Comparison of ENCODE assay signal across 19 cellular contexts in genomic region chr11:63832336-63832735, GRCh38.
"Had no signal": no experiment of that assay in that cellular context is flagged by ENCODE, and none has a peak within 500 bp of the region (broad histone marks: within the 10 kb centered on the region; RNA-seq: fewer than 3 reads in every experiment).

No MANE protein-coding gene starts in this region.

- H3K4me3 ChIP-seq: gastrocnemius medialis, heart left ventricle, lower lobe of right lung, stomach, testis, upper lobe of left lung had no signal

- H3K27me3 Mint-ChIP-seq: activated CD4-positive, alpha-beta memory T cell treated with anti-CD3 and anti-CD28 coated beads for 36 hours; activated CD4-positive, alpha-beta T cell treated with anti-CD3 and anti-CD28 coated beads for 36 hours; activated CD8-positive, alpha-beta memory T cell treated with anti-CD3 and anti-CD28 coated beads, Interleukin-2, amount 10 ng/mL, durations not matched to agents 7 days and 5 days; activated naive CD4-positive, alpha-beta T cell treated with anti-CD3 and anti-CD28 coated beads, Interleukin-2, amount 10 ng/mL, durations not matched to agents 7 days and 5 days; activated T-cell treated with anti-CD3 and anti-CD28 coated beads, Interleukin-2, amount 50 U/mL, for 24 hours; dendritic cell treated with granulocyte-macrophage colony-stimulating factor and Interleukin-4, amounts not matched to agents 40 ng/mL and 50 ng/mL, for 4 days had no signal

- H3K36me3 ChIP-seq: gastrocnemius medialis had no signal

- H3K27ac Mint-ChIP-seq: activated CD4-positive, alpha-beta memory T cell treated with anti-CD3 and anti-CD28 coated beads for 36 hours; activated CD4-positive, alpha-beta T cell treated with anti-CD3 and anti-CD28 coated beads for 36 hours; activated CD8-positive, alpha-beta memory T cell treated with anti-CD3 and anti-CD28 coated beads, Interleukin-2, amount 10 ng/mL, durations not matched to agents 7 days and 5 days; activated naive CD4-positive, alpha-beta T cell treated with anti-CD3 and anti-CD28 coated beads, Interleukin-2, amount 10 ng/mL, durations not matched to agents 7 days and 5 days; activated T-cell treated with anti-CD3 and anti-CD28 coated beads, Interleukin-2, amount 50 U/mL, for 24 hours; dendritic cell treated with granulocyte-macrophage colony-stimulating factor and Interleukin-4, amounts not matched to agents 40 ng/mL and 50 ng/mL, for 4 days had no signal

- H3K9me3 Mint-ChIP-seq: activated CD4-positive, alpha-beta memory T cell treated with anti-CD3 and anti-CD28 coated beads for 36 hours; activated naive CD4-positive, alpha-beta T cell treated with anti-CD3 and anti-CD28 coated beads, Interleukin-2, amount 10 ng/mL, durations not matched to agents 7 days and 5 days; activated T-cell treated with anti-CD3 and anti-CD28 coated beads, Interleukin-2, amount 50 U/mL, for 24 hours; dendritic cell treated with granulocyte-macrophage colony-stimulating factor and Interleukin-4, amounts not matched to agents 40 ng/mL and 50 ng/mL, for 4 days; neural crest cell had no signal

- H3K9me3 ChIP-seq: gastrocnemius medialis, heart left ventricle, lower lobe of right lung, stomach, testis, upper lobe of left lung had no signal

- DNase-seq: activated CD4-positive, alpha-beta memory T cell treated with anti-CD3 and anti-CD28 coated beads for 36 hours; activated CD4-positive, alpha-beta T cell treated with anti-CD3 and anti-CD28 coated beads for 36 hours; activated CD8-positive, alpha-beta memory T cell treated with anti-CD3 and anti-CD28 coated beads, Interleukin-2, amount 10 ng/mL, durations not matched to agents 7 days and 5 days; activated naive CD4-positive, alpha-beta T cell treated with anti-CD3 and anti-CD28 coated beads, Interleukin-2, amount 10 ng/mL, durations not matched to agents 7 days and 5 days; activated T-cell treated with anti-CD3 and anti-CD28 coated beads, Interleukin-2, amount 50 U/mL, for 24 hours; gastrocnemius medialis; heart left ventricle; lower lobe of right lung; midbrain; stomach; testis; upper lobe of left lung; WERI-Rb-1 had no signal

- H3K36me3 Mint-ChIP-seq: activated CD8-positive, alpha-beta memory T cell treated with anti-CD3 and anti-CD28 coated beads, Interleukin-2, amount 10 ng/mL, durations not matched to agents 7 days and 5 days had no signal

- FAIRE-seq: astrocyte, bronchial epithelial cell had no signal

- H3K27ac ChIP-seq: epithelial cell of prostate, gastrocnemius medialis, heart left ventricle, lower lobe of right lung, stomach, testis, upper lobe of left lung, WERI-Rb-1 had no signal

- ATAC-seq: activated CD4-positive, alpha-beta T cell treated with anti-CD3 and anti-CD28 coated beads for 36 hours; activated CD8-positive, alpha-beta memory T cell treated with anti-CD3 and anti-CD28 coated beads, Interleukin-2, amount 10 ng/mL, durations not matched to agents 7 days and 5 days; gastrocnemius medialis; heart left ventricle; lower lobe of right lung; sciatic nerve had no signal

- H3K27me3 ChIP-seq: gastrocnemius medialis, heart left ventricle, stomach, testis, upper lobe of left lung had no signal

- H3K4me3 Mint-ChIP-seq: activated CD4-positive, alpha-beta memory T cell treated with anti-CD3 and anti-CD28 coated beads for 36 hours; activated CD4-positive, alpha-beta T cell treated with anti-CD3 and anti-CD28 coated beads for 36 hours; activated CD8-positive, alpha-beta memory T cell treated with anti-CD3 and anti-CD28 coated beads, Interleukin-2, amount 10 ng/mL, durations not matched to agents 7 days and 5 days; activated naive CD4-positive, alpha-beta T cell treated with anti-CD3 and anti-CD28 coated beads, Interleukin-2, amount 10 ng/mL, durations not matched to agents 7 days and 5 days; activated T-cell treated with anti-CD3 and anti-CD28 coated beads, Interleukin-2, amount 50 U/mL, for 24 hours; dendritic cell treated with granulocyte-macrophage colony-stimulating factor and Interleukin-4, amounts not matched to agents 40 ng/mL and 50 ng/mL, for 4 days; neural crest cell had no signal
